19 cellular contexts compared by ENCODE assay signal in genomic region chr5:113052041-113052795, GRCh38.
DNase-seq lines count a peak whose midpoint lies in the region; ATAC-seq, FAIRE-seq and TF ChIP-seq lines count a peak whose summit lies in the region.
"Had no signal": no experiment of that assay in that cellular context is flagged by ENCODE, and none has a peak within 500 bp of the region (broad histone marks: within the 10 kb centered on the region; RNA-seq: fewer than 3 reads in every experiment).

No MANE protein-coding gene starts in this region.

- POLR2A ChIA-PET in K562 (lab: Yijun Ruan, JAX) (interaction anchor here (1.1 to 2.0 kb wide), 2 partner anchors 19 to 20 kb away, joined by 3 to 5 read pairs; no protein-coding TSS in a partner anchor), A673 (lab: Charles Lee; ENCODE audit: low non-redundant PET) (no interaction called here)

- no peak overlapping the region for H3K9ac ChIP-seq in K562 (ENCODE audit: insufficient read depth in 1 of 2, low read depth in 2 of 2, low read length in 2 of 2)

- no peaks in the 10 kb centered on the region for H3K36me3 ChIP-seq in K562 (ENCODE audit: control insufficient read depth, insufficient read depth, low read length)
- no peaks in the 10 kb centered on the region for H3K36me3 ChIP-seq in A673 (ENCODE audit: insufficient read depth, low read length, poor library complexity, severe bottlenecking)

- no peak overlapping the region for H3K4me2 ChIP-seq in K562 (ENCODE audit: insufficient read depth, low read length)

- H3K27me3 ChIP-seq in K562 (ENCODE audit: control insufficient read depth in 2 of 2, insufficient read depth in 2 of 2, low read length in 2 of 2) = no peaks in the 10 kb centered on the region
- H3K27me3 ChIP-seq in A673 (replicated peaks; ENCODE audit: insufficient read depth, low read depth, low read length, poor library complexity) = no peaks in the 10 kb centered on the region
- H3K27me3 ChIP-seq: heart right ventricle had no signal

- no peaks in the 10 kb centered on the region for H3K9me1 ChIP-seq in K562 (ENCODE audit: control insufficient read depth, insufficient read depth, low read length)

- H4K20me1 ChIP-seq in K562 (replicated peaks; ENCODE audit: control insufficient read depth, insufficient read depth, low read length) = no peaks in the 10 kb centered on the region

- H3K4me3 Mint-ChIP-seq in nephron = no peak overlapping the region
- H3K4me3 Mint-ChIP-seq: CD4-positive, alpha-beta T cell; central memory CD8-positive, alpha-beta T cell; immature natural killer cell had no signal

- H3K79me2 ChIP-seq in K562 (ENCODE audit: control insufficient read depth, insufficient read depth, low read length) = no peaks in the 10 kb centered on the region

- 0 out of 2 replicates have a peak overlapping the region, but pooled peaks have one; percentile 5 for H2AFZ ChIP-seq in K562 (ENCODE audit: low read depth, low read length)

- no peak for FAIRE-seq in K562 (lab: Jason Lieb, UNC)
- FAIRE-seq: TTC549 had no signal

- TF ChIP-seq EP300 in K562 (IDR thresholded peaks at IDR 0.05; ENCODE audit: low read length) = no peak

- H3K27ac Mint-ChIP-seq in nephron = peak overlapping the region in 2 of 3 experiments; percentile 87 to 88
- H3K27ac Mint-ChIP-seq: CD4-positive, alpha-beta T cell; immature natural killer cell had no signal

- in situ Hi-C loops in K562 (cut with MboI) = no loop called here

- peaks cover 51% of the 10 kb centered on the region for H3K36me3 Mint-ChIP-seq in nephron (ENCODE audit: low read depth)
- H3K36me3 Mint-ChIP-seq: immature natural killer cell had no signal

- CTCF ChIA-PET in K562 (lab: Yijun Ruan, JAX; ENCODE audit: low intra/inter-chr PET ratio) (no interaction called here), A673 (lab: Charles Lee) (no interaction called here)

- no peak overlapping the region for H3K27ac ChIP-seq in K562 (ENCODE audit: extremely low read depth, low read depth, low read length)
- no peak overlapping the region for H3K27ac ChIP-seq in A673 (ENCODE audit: low read depth, low read length, poor library complexity, severe bottlenecking)

- H3K9me3 Mint-ChIP-seq in nephron = no peaks in the 10 kb centered on the region
- H3K9me3 Mint-ChIP-seq: CD4-positive, alpha-beta T cell; central memory CD8-positive, alpha-beta T cell; immature natural killer cell had no signal

- no peak for TF ChIP-seq RAD21 in K562 (CRISPR knock-in tag; conservative IDR thresholded peaks at IDR 0.05 in 1 of 2, IDR thresholded peaks at IDR 0.05 in 1 of 2)

- ATAC-seq in K562 = no peak
- no peak for ATAC-seq in GM18505 (IDR thresholded peaks at IDR 0.05; ENCODE audit: unreplicated experiment)

- peaks cover 18 to 32% of the 10 kb centered on the region in 2 experiments; a peak in 4 of 5 replicates for H3K4me1 ChIP-seq in K562 (replicated peaks in 1 of 2; ENCODE audit: control insufficient read depth in 2 of 2, insufficient read depth in 2 of 2, low read length in 2 of 2)
- H3K4me1 ChIP-seq in A673 (ENCODE audit: insufficient read depth, low read length, poor library complexity, severe bottlenecking) = no peaks in the 10 kb centered on the region

- TF ChIP-seq CTCF in K562 (IDR thresholded peaks at IDR 0.05 in 2 of 3, conservative IDR thresholded peaks at IDR 0.05 in 1 of 3; ENCODE audit: insufficient read depth in 2 of 3, low read depth in 1 of 3, low read length in 3 of 3) (no peak), nephron (IDR thresholded peaks at IDR 0.05; ENCODE audit: unreplicated experiment in 3 of 3) (no peak), A673 (conservative IDR thresholded peaks at IDR 0.05; ENCODE audit: low read depth, low read length) (no peak)

- intact Hi-C loops in K562 (cut with micrococcal nuclease) (no loop called here), A673 (cut with micrococcal nuclease; ENCODE audit: unreplicated experiment) (no loop called here)

- TF ChIP-seq POLR2A in K562 (conservative IDR thresholded peaks at IDR 0.05) (no peak), erythroblast (IDR thresholded peaks at IDR 0.05; ENCODE audit: low read length) (no peak), GM18505 (IDR thresholded peaks at IDR 0.05; ENCODE audit: borderline replicate concordance, extremely low read depth, insufficient read depth, insufficient read length) (no peak)

- H3K9me3 ChIP-seq in K562 (replicated peaks; ENCODE audit: control insufficient read depth, insufficient read depth, low read depth, low read length) = no peaks in the 10 kb centered on the region
- no peaks in the 10 kb centered on the region for H3K9me3 ChIP-seq in A673 (ENCODE audit: low read depth, low read length, poor library complexity, severe bottlenecking)
- H3K9me3 ChIP-seq: heart right ventricle had no signal

- WGBS in K562 (ENCODE audit: insufficient coverage, low coverage, missing lambda C conversion rate) = 45% methylated on average over 10 of the region's 10 CpGs

- H3K27me3 Mint-ChIP-seq in nephron (ENCODE audit: low read depth) = no peaks in the 10 kb centered on the region
- H3K27me3 Mint-ChIP-seq: CD4-positive, alpha-beta T cell; central memory CD8-positive, alpha-beta T cell had no signal

- peaks cover 63% of the 10 kb centered on the region for H3K4me1 Mint-ChIP-seq in nephron
- H3K4me1 Mint-ChIP-seq: central memory CD8-positive, alpha-beta T cell; immature natural killer cell had no signal

- H3K4me3 ChIP-seq in K562 = no peak overlapping the region
- H3K4me3 ChIP-seq in A673 (ENCODE audit: low read depth, low read length, poor library complexity, severe bottlenecking) = no peak overlapping the region
- H3K4me3 ChIP-seq: heart right ventricle, lung had no signal

- DNase-seq in AG08395 (ENCODE audit: low spot score) (peak; percentile 45), M059J (ENCODE audit: low read depth) (peak; percentile 29), K562 (ENCODE audit: extremely low read depth in 1 of 4, low spot score in 3 of 4) (no peak), erythroblast (lab: John Stamatoyannopoulos, UW) (no peak), DMS153 (lab: John Stamatoyannopoulos, UW) (no peak), A673 (ENCODE audit: low spot score) (no peak)
- DNase-seq: activated CD4-positive, alpha-beta T cell treated with anti-CD3 and anti-CD28 coated beads for 48 hours; CD4-positive, alpha-beta T cell; effector CD8-positive, alpha-beta T cell; heart right ventricle; immature natural killer cell; KBM-7; NCI-H1930; NCI-H446 treated with DMSO at 0.1 percent for 48 hours had no signal

- BruUV-seq in K562 (replicated peaks; lab: Mats Ljungman, UMichigan) = no TSS peak
- no TSS peak for BruUV-seq in A673 (replicated peaks; lab: Mats Ljungman, UMichigan)

TF ChIP-seq in K562, 482 proteins besides CTCF, POLR2A, EP300 and RAD21:
- TF ChIP-seq ZNF609 (CRISPR knock-in tag; IDR thresholded peaks at IDR 0.05; ENCODE audit: borderline replicate concordance) = no peak
- no peak for TF ChIP-seq RFX1 (IDR thresholded peaks at IDR 0.05)
- no peak for TF ChIP-seq MTF1 (CRISPR knock-in tag; IDR thresholded peaks at IDR 0.05; ENCODE audit: borderline replicate concordance)
- TF ChIP-seq NELFE (IDR thresholded peaks at IDR 0.05; ENCODE audit: insufficient read depth, insufficient read length) = no peak
- TF ChIP-seq PRMT5 (CRISPR knock-in tag; IDR thresholded peaks at IDR 0.05) = no peak
- TF ChIP-seq ATF3 (IDR thresholded peaks at IDR 0.05) = no peak
- TF ChIP-seq ATF3 (CRISPR knock-in tag; conservative IDR thresholded peaks at IDR 0.05) = no peak

Comparison
In these comparisons a context has a peak if more than half of its experiments do, and no peak if none do; other contexts are left out.
1. DNase-seq: peak in AG08395 (single experiment) and M059J (single experiment); none in K562 (0 of 4), erythroblast (0 of 2), DMS153 (single experiment) and A673 (single experiment).